In the genomic region with DNA sequence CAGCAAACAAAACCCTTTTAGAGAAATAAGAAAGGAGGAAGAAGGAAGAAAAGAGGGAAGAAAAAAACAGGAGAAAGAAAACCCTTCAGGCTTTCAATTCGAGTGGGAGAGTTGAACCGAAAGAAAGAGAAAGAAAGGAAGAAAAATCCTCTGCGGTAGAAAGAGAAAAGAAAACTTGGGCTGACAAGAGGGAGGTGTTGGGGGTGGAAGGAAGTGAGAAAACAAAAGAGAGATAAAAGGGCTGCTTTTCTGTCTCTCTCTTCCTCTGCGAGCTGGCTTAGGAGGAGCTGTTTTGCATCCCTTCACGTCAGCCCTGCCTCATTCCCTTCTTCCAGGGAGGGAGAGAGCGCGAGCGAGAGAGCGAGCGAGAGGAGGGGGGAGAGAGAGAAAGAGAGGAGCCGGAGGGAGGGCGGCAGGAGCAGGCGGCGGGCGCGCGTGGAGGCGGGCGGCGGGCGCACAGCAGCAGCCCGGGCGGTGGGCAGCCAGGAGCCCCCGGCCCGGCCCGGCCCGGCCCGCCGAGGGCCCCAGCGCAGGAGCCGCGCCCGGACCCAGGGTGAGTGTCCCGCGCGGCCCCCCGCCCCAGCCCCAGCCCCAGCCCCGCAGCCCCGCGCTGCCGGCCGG, we compare ENCODE assay signal across 1 cellular context.
TF ChIP-seq lines count a peak whose summit lies in the region.

A gene with protein sequence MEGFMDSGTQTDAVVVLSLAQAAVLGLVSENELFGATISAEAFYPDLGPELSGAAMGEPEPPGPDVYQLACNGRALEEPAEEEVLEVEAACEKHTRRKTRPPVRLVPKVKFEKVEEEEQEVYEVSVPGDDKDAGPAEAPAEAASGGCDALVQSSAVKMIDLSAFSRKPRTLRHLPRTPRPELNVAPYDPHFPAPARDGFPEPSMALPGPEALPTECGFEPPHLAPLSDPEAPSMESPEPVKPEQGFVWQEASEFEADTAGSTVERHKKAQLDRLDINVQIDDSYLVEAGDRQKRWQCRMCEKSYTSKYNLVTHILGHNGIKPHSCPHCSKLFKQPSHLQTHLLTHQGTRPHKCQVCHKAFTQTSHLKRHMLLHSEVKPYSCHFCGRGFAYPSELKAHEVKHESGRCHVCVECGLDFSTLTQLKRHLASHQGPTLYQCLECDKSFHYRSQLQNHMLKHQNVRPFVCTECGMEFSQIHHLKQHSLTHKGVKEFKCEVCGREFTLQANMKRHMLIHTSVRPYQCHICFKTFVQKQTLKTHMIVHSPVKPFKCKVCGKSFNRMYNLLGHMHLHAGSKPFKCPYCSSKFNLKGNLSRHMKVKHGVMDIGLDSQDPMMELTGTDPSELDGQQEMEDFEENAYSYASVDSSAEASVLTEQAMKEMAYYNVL (plus strand): TSS at position 263 of the 621 bp plus-strand sequence. CDS start 65,814 bp downstream, outside the sequence.

TF ChIP-seq in SK-N-SH, 30 proteins besides CTCF, POLR2A, EP300 and RAD21 (continued from another document):
- TF ChIP-seq, protein P1, sequence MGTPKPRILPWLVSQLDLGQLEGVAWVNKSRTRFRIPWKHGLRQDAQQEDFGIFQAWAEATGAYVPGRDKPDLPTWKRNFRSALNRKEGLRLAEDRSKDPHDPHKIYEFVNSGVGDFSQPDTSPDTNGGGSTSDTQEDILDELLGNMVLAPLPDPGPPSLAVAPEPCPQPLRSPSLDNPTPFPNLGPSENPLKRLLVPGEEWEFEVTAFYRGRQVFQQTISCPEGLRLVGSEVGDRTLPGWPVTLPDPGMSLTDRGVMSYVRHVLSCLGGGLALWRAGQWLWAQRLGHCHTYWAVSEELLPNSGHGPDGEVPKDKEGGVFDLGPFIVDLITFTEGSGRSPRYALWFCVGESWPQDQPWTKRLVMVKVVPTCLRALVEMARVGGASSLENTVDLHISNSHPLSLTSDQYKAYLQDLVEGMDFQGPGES (IDR thresholded peaks at IDR 0.05; ENCODE audit: low read depth, low read length), result no peak
- TF ChIP-seq ELF1 (IDR thresholded peaks at IDR 0.05) (no peak), NFIC (IDR thresholded peaks at IDR 0.05; ENCODE audit: borderline replicate concordance) (no peak), TCF12 (IDR thresholded peaks at IDR 0.05) (no peak), EZH2phosphoT487 (IDR thresholded peaks at IDR 0.05; ENCODE audit: borderline replicate concordance, low read depth) (no peak), RFX5 (IDR thresholded peaks at IDR 0.05; ENCODE audit: low read length) (no peak)
- TF ChIP-seq, protein P2, sequence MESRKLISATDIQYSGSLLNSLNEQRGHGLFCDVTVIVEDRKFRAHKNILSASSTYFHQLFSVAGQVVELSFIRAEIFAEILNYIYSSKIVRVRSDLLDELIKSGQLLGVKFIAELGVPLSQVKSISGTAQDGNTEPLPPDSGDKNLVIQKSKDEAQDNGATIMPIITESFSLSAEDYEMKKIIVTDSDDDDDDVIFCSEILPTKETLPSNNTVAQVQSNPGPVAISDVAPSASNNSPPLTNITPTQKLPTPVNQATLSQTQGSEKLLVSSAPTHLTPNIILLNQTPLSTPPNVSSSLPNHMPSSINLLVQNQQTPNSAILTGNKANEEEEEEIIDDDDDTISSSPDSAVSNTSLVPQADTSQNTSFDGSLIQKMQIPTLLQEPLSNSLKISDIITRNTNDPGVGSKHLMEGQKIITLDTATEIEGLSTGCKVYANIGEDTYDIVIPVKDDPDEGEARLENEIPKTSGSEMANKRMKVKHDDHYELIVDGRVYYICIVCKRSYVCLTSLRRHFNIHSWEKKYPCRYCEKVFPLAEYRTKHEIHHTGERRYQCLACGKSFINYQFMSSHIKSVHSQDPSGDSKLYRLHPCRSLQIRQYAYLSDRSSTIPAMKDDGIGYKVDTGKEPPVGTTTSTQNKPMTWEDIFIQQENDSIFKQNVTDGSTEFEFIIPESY (IDR thresholded peaks at IDR 0.05; ENCODE audit: borderline replicate concordance, low read depth), result no peak
